ENCODE assay signal across 1 cellular context in the genomic region with DNA sequence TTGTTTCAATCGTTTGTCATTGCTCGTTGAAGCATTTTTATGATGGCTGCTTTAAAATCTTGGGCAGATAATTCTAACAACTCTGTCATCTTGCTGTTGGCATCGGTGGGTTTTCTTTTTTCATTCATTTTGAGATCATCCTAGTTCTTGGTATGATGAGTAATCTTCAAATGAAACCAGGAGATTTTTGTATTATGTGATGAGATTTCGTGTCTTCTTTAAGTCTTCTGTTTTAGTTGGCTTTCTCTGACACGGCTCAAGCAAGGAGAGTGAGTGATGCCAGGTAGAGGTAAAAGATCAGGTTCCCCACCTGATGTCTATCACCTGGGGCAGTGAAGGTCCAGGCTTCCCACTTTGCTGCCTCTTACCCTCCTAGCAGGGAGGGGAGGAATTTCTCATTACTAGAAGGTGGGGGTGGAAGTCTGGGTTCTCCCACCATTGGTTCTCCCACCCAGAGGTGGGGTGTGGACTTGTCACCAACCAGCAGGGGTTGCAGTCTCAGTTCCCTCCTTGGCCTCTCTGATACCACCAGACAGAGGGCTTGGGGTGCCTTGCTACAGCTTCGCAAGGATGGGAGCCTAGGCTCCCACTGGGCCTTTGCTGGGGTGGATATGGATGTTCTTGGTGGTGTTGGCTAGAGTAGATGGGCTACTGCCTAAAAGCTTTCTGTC.
TF ChIP-seq lines count a peak whose summit lies in the region.

No MANE protein-coding gene starts in this region.

TF ChIP-seq in K562, 482 proteins besides CTCF, POLR2A, EP300 and RAD21:
- TF ChIP-seq HDAC3 (IDR thresholded peaks at IDR 0.05; ENCODE audit: borderline replicate concordance, partially characterized antibody): no peak
- TF ChIP-seq EP400 (IDR thresholded peaks at IDR 0.05): no peak
- 0 out of 2 replicates have a peak, but pooled peaks have one; percentile 9 for TF ChIP-seq ZNF133 (CRISPR knock-in tag; IDR thresholded peaks at IDR 0.05)
- peak; percentile 0; the same call in 1 of the 2 replicates for TF ChIP-seq SPI1 (IDR thresholded peaks at IDR 0.05; ENCODE audit: borderline replicate concordance, low read depth, low read length)
- TF ChIP-seq POLR3G (IDR thresholded peaks at IDR 0.05; ENCODE audit: extremely low read depth, insufficient read length, insufficient replicate concordance): no peak
- no peak for TF ChIP-seq CBX8 (IDR thresholded peaks at IDR 0.05; ENCODE audit: borderline replicate concordance, extremely low read depth, low read depth, low read length, poor library complexity, severe bottlenecking)
- TF ChIP-seq, protein P1, sequence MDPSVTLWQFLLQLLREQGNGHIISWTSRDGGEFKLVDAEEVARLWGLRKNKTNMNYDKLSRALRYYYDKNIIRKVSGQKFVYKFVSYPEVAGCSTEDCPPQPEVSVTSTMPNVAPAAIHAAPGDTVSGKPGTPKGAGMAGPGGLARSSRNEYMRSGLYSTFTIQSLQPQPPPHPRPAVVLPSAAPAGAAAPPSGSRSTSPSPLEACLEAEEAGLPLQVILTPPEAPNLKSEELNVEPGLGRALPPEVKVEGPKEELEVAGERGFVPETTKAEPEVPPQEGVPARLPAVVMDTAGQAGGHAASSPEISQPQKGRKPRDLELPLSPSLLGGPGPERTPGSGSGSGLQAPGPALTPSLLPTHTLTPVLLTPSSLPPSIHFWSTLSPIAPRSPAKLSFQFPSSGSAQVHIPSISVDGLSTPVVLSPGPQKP (CRISPR knock-in tag; IDR thresholded peaks at IDR 0.05): no peak
- TF ChIP-seq, protein P2, sequence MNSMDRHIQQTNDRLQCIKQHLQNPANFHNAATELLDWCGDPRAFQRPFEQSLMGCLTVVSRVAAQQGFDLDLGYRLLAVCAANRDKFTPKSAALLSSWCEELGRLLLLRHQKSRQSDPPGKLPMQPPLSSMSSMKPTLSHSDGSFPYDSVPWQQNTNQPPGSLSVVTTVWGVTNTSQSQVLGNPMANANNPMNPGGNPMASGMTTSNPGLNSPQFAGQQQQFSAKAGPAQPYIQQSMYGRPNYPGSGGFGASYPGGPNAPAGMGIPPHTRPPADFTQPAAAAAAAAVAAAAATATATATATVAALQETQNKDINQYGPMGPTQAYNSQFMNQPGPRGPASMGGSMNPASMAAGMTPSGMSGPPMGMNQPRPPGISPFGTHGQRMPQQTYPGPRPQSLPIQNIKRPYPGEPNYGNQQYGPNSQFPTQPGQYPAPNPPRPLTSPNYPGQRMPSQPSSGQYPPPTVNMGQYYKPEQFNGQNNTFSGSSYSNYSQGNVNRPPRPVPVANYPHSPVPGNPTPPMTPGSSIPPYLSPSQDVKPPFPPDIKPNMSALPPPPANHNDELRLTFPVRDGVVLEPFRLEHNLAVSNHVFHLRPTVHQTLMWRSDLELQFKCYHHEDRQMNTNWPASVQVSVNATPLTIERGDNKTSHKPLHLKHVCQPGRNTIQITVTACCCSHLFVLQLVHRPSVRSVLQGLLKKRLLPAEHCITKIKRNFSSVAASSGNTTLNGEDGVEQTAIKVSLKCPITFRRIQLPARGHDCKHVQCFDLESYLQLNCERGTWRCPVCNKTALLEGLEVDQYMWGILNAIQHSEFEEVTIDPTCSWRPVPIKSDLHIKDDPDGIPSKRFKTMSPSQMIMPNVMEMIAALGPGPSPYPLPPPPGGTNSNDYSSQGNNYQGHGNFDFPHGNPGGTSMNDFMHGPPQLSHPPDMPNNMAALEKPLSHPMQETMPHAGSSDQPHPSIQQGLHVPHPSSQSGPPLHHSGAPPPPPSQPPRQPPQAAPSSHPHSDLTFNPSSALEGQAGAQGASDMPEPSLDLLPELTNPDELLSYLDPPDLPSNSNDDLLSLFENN (IDR thresholded peaks at IDR 0.05; ENCODE audit: low read depth in 2 of 2, low read length in 2 of 2): peak in 1 of 2 experiments; percentile 27; a peak in 1 of 4 replicates
- no peak for TF ChIP-seq DLX4 (CRISPR knock-in tag; IDR thresholded peaks at IDR 0.05)
- 0 out of 2 replicates have a peak, but pooled peaks have one; percentile 31 for TF ChIP-seq LCOR (CRISPR knock-in tag; IDR thresholded peaks at IDR 0.05)
- peak; percentile 16 for TF ChIP-seq ZNF699 (CRISPR knock-in tag; IDR thresholded peaks at IDR 0.05; ENCODE audit: insufficient replicate concordance)
- TF ChIP-seq, protein P3, sequence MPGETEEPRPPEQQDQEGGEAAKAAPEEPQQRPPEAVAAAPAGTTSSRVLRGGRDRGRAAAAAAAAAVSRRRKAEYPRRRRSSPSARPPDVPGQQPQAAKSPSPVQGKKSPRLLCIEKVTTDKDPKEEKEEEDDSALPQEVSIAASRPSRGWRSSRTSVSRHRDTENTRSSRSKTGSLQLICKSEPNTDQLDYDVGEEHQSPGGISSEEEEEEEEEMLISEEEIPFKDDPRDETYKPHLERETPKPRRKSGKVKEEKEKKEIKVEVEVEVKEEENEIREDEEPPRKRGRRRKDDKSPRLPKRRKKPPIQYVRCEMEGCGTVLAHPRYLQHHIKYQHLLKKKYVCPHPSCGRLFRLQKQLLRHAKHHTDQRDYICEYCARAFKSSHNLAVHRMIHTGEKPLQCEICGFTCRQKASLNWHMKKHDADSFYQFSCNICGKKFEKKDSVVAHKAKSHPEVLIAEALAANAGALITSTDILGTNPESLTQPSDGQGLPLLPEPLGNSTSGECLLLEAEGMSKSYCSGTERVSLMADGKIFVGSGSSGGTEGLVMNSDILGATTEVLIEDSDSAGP (CRISPR knock-in tag; IDR thresholded peaks at IDR 0.05): 0 out of 2 replicates have a peak, but pooled peaks have one; percentile 15
- no peak for TF ChIP-seq E2F6 (IDR thresholded peaks at IDR 0.05; ENCODE audit: borderline replicate concordance in 1 of 2, extremely low read depth in 1 of 2, insufficient read depth in 1 of 2, insufficient read length in 1 of 2, low read depth in 1 of 2, low read length in 1 of 2, poor library complexity in 1 of 2, severe bottlenecking in 1 of 2)
- no peak for TF ChIP-seq EGR1 (conservative IDR thresholded peaks at IDR 0.05)
- TF ChIP-seq RAD51 (IDR thresholded peaks at IDR 0.05; ENCODE audit: borderline replicate concordance, low read depth): 0 out of 2 replicates have a peak, but pooled peaks have one; percentile 5
- TF ChIP-seq MYNN (IDR thresholded peaks at IDR 0.05): no peak
- TF ChIP-seq MYNN (CRISPR knock-in tag; IDR thresholded peaks at IDR 0.05): 0 out of 2 replicates have a peak, but pooled peaks have one; percentile 16
- no peak for TF ChIP-seq SREBF2 (CRISPR knock-in tag; IDR thresholded peaks at IDR 0.05)
- TF ChIP-seq NR3C1 (CRISPR knock-in tag; IDR thresholded peaks at IDR 0.05): 0 out of 2 replicates have a peak, but pooled peaks have one; percentile 51
- no peak for TF ChIP-seq ZNF644 (tag; IDR thresholded peaks at IDR 0.05; ENCODE audit: low read depth)
- TF ChIP-seq, protein P4, sequence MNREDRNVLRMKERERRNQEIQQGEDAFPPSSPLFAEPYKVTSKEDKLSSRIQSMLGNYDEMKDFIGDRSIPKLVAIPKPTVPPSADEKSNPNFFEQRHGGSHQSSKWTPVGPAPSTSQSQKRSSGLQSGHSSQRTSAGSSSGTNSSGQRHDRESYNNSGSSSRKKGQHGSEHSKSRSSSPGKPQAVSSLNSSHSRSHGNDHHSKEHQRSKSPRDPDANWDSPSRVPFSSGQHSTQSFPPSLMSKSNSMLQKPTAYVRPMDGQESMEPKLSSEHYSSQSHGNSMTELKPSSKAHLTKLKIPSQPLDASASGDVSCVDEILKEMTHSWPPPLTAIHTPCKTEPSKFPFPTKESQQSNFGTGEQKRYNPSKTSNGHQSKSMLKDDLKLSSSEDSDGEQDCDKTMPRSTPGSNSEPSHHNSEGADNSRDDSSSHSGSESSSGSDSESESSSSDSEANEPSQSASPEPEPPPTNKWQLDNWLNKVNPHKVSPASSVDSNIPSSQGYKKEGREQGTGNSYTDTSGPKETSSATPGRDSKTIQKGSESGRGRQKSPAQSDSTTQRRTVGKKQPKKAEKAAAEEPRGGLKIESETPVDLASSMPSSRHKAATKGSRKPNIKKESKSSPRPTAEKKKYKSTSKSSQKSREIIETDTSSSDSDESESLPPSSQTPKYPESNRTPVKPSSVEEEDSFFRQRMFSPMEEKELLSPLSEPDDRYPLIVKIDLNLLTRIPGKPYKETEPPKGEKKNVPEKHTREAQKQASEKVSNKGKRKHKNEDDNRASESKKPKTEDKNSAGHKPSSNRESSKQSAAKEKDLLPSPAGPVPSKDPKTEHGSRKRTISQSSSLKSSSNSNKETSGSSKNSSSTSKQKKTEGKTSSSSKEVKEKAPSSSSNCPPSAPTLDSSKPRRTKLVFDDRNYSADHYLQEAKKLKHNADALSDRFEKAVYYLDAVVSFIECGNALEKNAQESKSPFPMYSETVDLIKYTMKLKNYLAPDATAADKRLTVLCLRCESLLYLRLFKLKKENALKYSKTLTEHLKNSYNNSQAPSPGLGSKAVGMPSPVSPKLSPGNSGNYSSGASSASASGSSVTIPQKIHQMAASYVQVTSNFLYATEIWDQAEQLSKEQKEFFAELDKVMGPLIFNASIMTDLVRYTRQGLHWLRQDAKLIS (CRISPR knock-in tag; IDR thresholded peaks at IDR 0.05): 0 out of 2 replicates have a peak, but pooled peaks have one; percentile 46
